1 cellular context compared by ENCODE assay signal in the genomic region with DNA sequence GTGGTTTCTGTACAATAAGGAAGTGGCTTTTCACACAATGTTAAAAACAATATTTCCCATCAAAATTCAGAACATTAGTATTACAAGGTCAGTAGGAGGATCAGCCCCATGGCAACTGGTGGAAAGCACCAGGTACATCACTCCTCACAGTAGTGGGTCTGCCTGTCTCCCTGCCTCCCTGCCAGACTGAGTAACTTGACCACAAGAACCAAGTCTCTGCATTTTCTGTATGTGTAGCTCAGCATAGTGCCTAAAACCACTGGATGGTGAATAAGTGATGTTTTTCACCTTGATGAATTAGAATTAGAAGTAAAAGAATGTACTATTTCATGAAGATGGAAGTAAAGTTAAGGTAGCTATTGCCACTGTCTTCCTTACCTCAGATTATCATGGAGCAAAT.
TF ChIP-seq lines count a peak whose summit lies in the region.

No MANE protein-coding gene starts in this region.

TF ChIP-seq in GM12878, 131 proteins besides CTCF, POLR2A, EP300 and RAD21:
- TF ChIP-seq TBL1XR1 (IDR thresholded peaks at IDR 0.05; ENCODE audit: low read depth, low read length): no peak
- TF ChIP-seq TCF3 (IDR thresholded peaks at IDR 0.05; ENCODE audit: borderline replicate concordance, insufficient read depth, low read depth, low read length): no peak
- peak; percentile 84 for TF ChIP-seq ZNF24 (IDR thresholded peaks at IDR 0.05)
- TF ChIP-seq RUNX3 (IDR thresholded peaks at IDR 0.05; ENCODE audit: low read length): peak; percentile 84
- no peak; a peak in 1 of 4 replicates for TF ChIP-seq IKZF2 (IDR thresholded peaks at IDR 0.05)
- TF ChIP-seq GATAD2B (conservative IDR thresholded peaks at IDR 0.05; ENCODE audit: low read depth): 0 out of 2 replicates have a peak, but pooled peaks have one; percentile 26
- 0 out of 2 replicates have a peak, but pooled peaks have one; percentile 17 for TF ChIP-seq CREM (IDR thresholded peaks at IDR 0.05; ENCODE audit: low read depth)
- no peak for TF ChIP-seq RELA (IDR thresholded peaks at IDR 0.05; ENCODE audit: borderline replicate concordance, partially characterized antibody)
- TF ChIP-seq, protein P1, sequence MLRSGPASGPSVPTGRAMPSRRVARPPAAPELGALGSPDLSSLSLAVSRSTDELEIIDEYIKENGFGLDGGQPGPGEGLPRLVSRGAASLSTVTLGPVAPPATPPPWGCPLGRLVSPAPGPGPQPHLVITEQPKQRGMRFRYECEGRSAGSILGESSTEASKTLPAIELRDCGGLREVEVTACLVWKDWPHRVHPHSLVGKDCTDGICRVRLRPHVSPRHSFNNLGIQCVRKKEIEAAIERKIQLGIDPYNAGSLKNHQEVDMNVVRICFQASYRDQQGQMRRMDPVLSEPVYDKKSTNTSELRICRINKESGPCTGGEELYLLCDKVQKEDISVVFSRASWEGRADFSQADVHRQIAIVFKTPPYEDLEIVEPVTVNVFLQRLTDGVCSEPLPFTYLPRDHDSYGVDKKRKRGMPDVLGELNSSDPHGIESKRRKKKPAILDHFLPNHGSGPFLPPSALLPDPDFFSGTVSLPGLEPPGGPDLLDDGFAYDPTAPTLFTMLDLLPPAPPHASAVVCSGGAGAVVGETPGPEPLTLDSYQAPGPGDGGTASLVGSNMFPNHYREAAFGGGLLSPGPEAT (IDR thresholded peaks at IDR 0.05; ENCODE audit: low read depth): peak; percentile 28; the same call in 1 of the 2 replicates
- peak; percentile 32; the same call in 1 of the 2 replicates for TF ChIP-seq MTA2 (IDR thresholded peaks at IDR 0.05; ENCODE audit: low read depth)
- peak; percentile 45 for TF ChIP-seq SPI1 (IDR thresholded peaks at IDR 0.05; ENCODE audit: borderline replicate concordance, insufficient read depth, low read depth, low read length)
